ENCODE assay signal across 9 cellular contexts in genomic region chr7:74306737-74307469, GRCh38. TPM values are rescaled to one million over a fixed set of nuclear protein-coding genes. Genes with fewer than 3 reads are reported as not detected.
DNase-seq lines count a peak whose midpoint lies in the region; ATAC-seq and TF ChIP-seq lines count a peak whose summit lies in the region.
"Had no signal": no experiment of that assay in that cellular context is flagged by ENCODE, and none has a peak within 500 bp of the region (broad histone marks: within the 10 kb centered on the region; RNA-seq: fewer than 3 reads in every experiment).

No MANE protein-coding gene starts in this region.

- H3K4me1 ChIP-seq in left ventricle myocardium inferior = peaks cover 24% of the 10 kb centered on the region
- peaks cover 27% of the 10 kb centered on the region for H3K4me1 ChIP-seq in skeletal muscle satellite cell (ENCODE audit: control insufficient read depth, insufficient read depth, low read length)

- no peaks in the 10 kb centered on the region for H3K36me3 Mint-ChIP-seq in activated naive CD4-positive, alpha-beta T cell treated with anti-CD3 and anti-CD28 coated beads, Interleukin-2, amount 50 U/mL, for 24 hours
- no peaks in the 10 kb centered on the region for H3K36me3 Mint-ChIP-seq in activated naive CD4-positive, alpha-beta T cell treated with anti-CD3 and anti-CD28 coated beads, Interleukin-2, amount 50 U/mL, for 72 hours

- H3K27ac Mint-ChIP-seq in activated naive CD4-positive, alpha-beta T cell treated with anti-CD3 and anti-CD28 coated beads, Interleukin-2, amount 50 U/mL, for 24 hours = no peak overlapping the region
- peak overlapping the region; percentile 5 to 25 for H3K27ac Mint-ChIP-seq in activated naive CD4-positive, alpha-beta T cell treated with anti-CD3 and anti-CD28 coated beads, Interleukin-2, amount 50 U/mL, for 72 hours

- peaks cover 10% of the 10 kb centered on the region for H3K4me1 Mint-ChIP-seq in activated naive CD4-positive, alpha-beta T cell treated with anti-CD3 and anti-CD28 coated beads, Interleukin-2, amount 50 U/mL, for 24 hours

- DNase-seq in activated naive CD4-positive, alpha-beta T cell (lab: John Stamatoyannopoulos, UW) = no peak
- DNase-seq in activated naive CD4-positive, alpha-beta T cell treated with anti-CD3 and anti-CD28 coated beads, Interleukin-2, amount 50 U/mL, for 72 hours (ENCODE audit: low spot score in 2 of 2) = peak in 1 of 2 donors; percentile 75
- DNase-seq in left ventricle myocardium inferior (peak; percentile 54), SHP77 (lab: John Stamatoyannopoulos, UW) (no peak)
- no peak for DNase-seq in activated CD4-positive, CD25-positive, alpha-beta regulatory T cell treated with anti-CD3 and anti-CD28 coated beads, Interleukin-2, amount 50 U/mL, for 72 hours

- H3K36me3 ChIP-seq in left ventricle myocardium inferior = no peaks in the 10 kb centered on the region
- H3K36me3 ChIP-seq in skeletal muscle satellite cell (ENCODE audit: insufficient read depth, low read length) = no peaks in the 10 kb centered on the region
- H3K36me3 ChIP-seq: cardiac muscle cell had no signal

- H3K9me3 ChIP-seq in left ventricle myocardium inferior (replicated peaks) (no peaks in the 10 kb centered on the region), skeletal muscle satellite cell (replicated peaks; ENCODE audit: low read length) (no peaks in the 10 kb centered on the region)

- peak overlapping the region; percentile 54 for H3K4me3 ChIP-seq in left ventricle myocardium inferior
- H3K4me3 ChIP-seq in skeletal muscle satellite cell (ENCODE audit: low read length) = peak overlapping the region; percentile 4
- H3K4me3 ChIP-seq: cardiac muscle cell had no signal

- H3K9me3 Mint-ChIP-seq in activated naive CD4-positive, alpha-beta T cell treated with anti-CD3 and anti-CD28 coated beads, Interleukin-2, amount 50 U/mL, for 24 hours = no peaks in the 10 kb centered on the region
- no peaks in the 10 kb centered on the region for H3K9me3 Mint-ChIP-seq in activated naive CD4-positive, alpha-beta T cell treated with anti-CD3 and anti-CD28 coated beads, Interleukin-2, amount 50 U/mL, for 72 hours

- H3K27me3 ChIP-seq in left ventricle myocardium inferior (ENCODE audit: low read depth) = no peaks in the 10 kb centered on the region
- H3K27me3 ChIP-seq in skeletal muscle satellite cell (ENCODE audit: control insufficient read depth, insufficient read depth, low read length) = no peaks in the 10 kb centered on the region
- H3K27me3 ChIP-seq: cardiac muscle cell had no signal

- peaks cover 8% of the 10 kb centered on the region for H3K27me3 Mint-ChIP-seq in activated naive CD4-positive, alpha-beta T cell treated with anti-CD3 and anti-CD28 coated beads, Interleukin-2, amount 50 U/mL, for 24 hours

- H3K27ac ChIP-seq in left ventricle myocardium inferior (replicated peaks) = peak overlapping the region; percentile 49
- H3K27ac ChIP-seq: cardiac muscle cell had no signal

- intact Hi-C loops in left ventricle myocardium inferior (cut with micrococcal nuclease) = no loop called here

- no peak for TF ChIP-seq CTCF in left ventricle myocardium inferior (IDR thresholded peaks at IDR 0.05; ENCODE audit: borderline replicate concordance)

- H3K9ac ChIP-seq in skeletal muscle satellite cell (ENCODE audit: low read depth, low read length) = no peak overlapping the region

- H3K4me3 Mint-ChIP-seq in activated naive CD4-positive, alpha-beta T cell treated with anti-CD3 and anti-CD28 coated beads, Interleukin-2, amount 50 U/mL, for 24 hours = peak overlapping the region; percentile 64

- H3K4me2 ChIP-seq in skeletal muscle satellite cell (ENCODE audit: low read length) = peak overlapping the region; percentile 75

- peak; percentile 41 to 91 for ATAC-seq in activated naive CD4-positive, alpha-beta T cell treated with anti-CD3 and anti-CD28 coated beads, Interleukin-2, amount 50 U/mL, for 72 hours
- no peak for ATAC-seq in GM21381 (IDR thresholded peaks at IDR 0.05; ENCODE audit: unreplicated experiment)

RNA-seq across cellular contexts. Expression of gene CLIP2, which starts 17.7 kb away (rescaled TPM):
- 1 to 10 TPM in 1 of 2 donors, under 1 TPM in 1; 0.89 to 1.1 TPM for total RNA-seq in activated naive CD4-positive, alpha-beta T cell treated with anti-CD3 and anti-CD28 coated beads, Interleukin-2, amount 50 U/mL, for 72 hours
- 7.4 TPM for total RNA-seq in left ventricle myocardium inferior
- 34.7 and 45.9 TPM in 2 replicates for total RNA-seq in skeletal muscle satellite cell (2012; rRNA removed)

RNA-seq across cellular contexts. Expression of gene RFC2, which starts 52.7 kb away (rescaled TPM):
- 10 to 100 TPM; 80.1 to 84.5 TPM for total RNA-seq in activated naive CD4-positive, alpha-beta T cell treated with anti-CD3 and anti-CD28 coated beads, Interleukin-2, amount 50 U/mL, for 72 hours
- 8.7 TPM for total RNA-seq in left ventricle myocardium inferior
- total RNA-seq in skeletal muscle satellite cell (2012; rRNA removed) = 23.6 and 26.6 TPM in 2 replicates
